19 cellular contexts compared by ENCODE assay signal in the genomic region with DNA sequence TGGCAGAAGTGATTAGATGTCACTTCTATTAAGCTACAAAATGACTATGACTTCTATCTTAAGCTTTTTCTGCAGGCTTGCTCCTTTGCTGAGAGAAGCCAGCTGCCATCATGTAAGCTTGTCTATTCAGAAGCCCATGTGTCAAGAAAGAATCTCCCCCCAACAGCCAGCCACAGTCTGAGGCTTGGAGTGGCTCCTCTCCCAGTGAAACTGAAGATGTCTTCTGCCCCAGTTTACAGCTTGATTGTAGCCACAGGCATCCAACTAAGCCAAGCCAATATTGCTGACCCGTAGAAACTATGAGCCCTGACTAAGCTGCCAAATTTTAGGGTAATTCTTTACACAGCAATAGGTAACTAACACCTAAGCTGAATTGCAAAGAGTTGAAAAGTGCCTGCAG.
"Had no signal": no experiment of that assay in that cellular context is flagged by ENCODE, and none has a peak within 500 bp of the region (broad histone marks: within the 10 kb centered on the region; RNA-seq: fewer than 3 reads in every experiment).

No MANE protein-coding gene starts in this region.

- H3K4me1 ChIP-seq: esophagus squamous epithelium, gastrocnemius medialis, lower lobe of right lung, parathyroid adenoma, right lobe of liver, stomach, thyroid gland had no signal

- H3K4me2 ChIP-seq: smooth muscle cell had no signal

- H3K79me2 ChIP-seq: parathyroid adenoma had no signal

- H3K36me3 ChIP-seq: esophagus squamous epithelium, gastrocnemius medialis, lower lobe of right lung, right lobe of liver, stomach, thyroid gland had no signal

- DNase-seq: cortex of kidney; effector memory CD8-positive, alpha-beta T cell; erythroblast; esophagus squamous epithelium; gastrocnemius medialis; head of caudate nucleus; left ventricle myocardium superior; lower lobe of right lung; naive B cell; right lobe of liver; stimulated activated CD4-positive, alpha-beta T cell treated with anti-CD3 and anti-CD28 coated beads, Interleukin-12 subunit alpha, Interleukin-12 subunit beta, amount 100 ng/mL, for 4 hours; stimulated activated CD4-positive, alpha-beta T cell treated with anti-CD3 and anti-CD28 coated beads, Interleukin-1b, Interleukin-23, amount 100 ng/mL, for 48 hours; stimulated activated CD4-positive, alpha-beta T cell treated with anti-CD3 and anti-CD28 coated beads, Interleukin-4, amount 100 ng/mL, for 1 hour; stimulated activated CD8-positive, alpha-beta memory T cell treated with anti-CD3 and anti-CD28 coated beads, Interleukin-4, amount 100 ng/mL, for 48 hours; stimulated activated naive CD4-positive, alpha-beta T cell treated with Interleukin-2 at 50 U/mL for 16 hours; stomach; thyroid gland had no signal

- H3K4me3 ChIP-seq: esophagus squamous epithelium, gastrocnemius medialis, lower lobe of right lung, right lobe of liver, smooth muscle cell, stomach, thyroid gland had no signal

- H3K9ac ChIP-seq: parathyroid adenoma had no signal

- H3K27ac ChIP-seq: esophagus squamous epithelium, gastrocnemius medialis, lower lobe of right lung, parathyroid adenoma, right lobe of liver, stomach, thyroid gland had no signal

- H2AFZ ChIP-seq: parathyroid adenoma had no signal

- H3K9me3 ChIP-seq: gastrocnemius medialis, lower lobe of right lung, right lobe of liver, thyroid gland had no signal

- H3K27me3 ChIP-seq: esophagus squamous epithelium, gastrocnemius medialis, right lobe of liver, stomach, thyroid gland had no signal
